19 cellular contexts compared by ENCODE assay signal in genomic region chr6:31076611-31077010, GRCh38. TPM values are rescaled to one million over a fixed set of nuclear protein-coding genes. Genes with fewer than 3 reads are reported as not detected.
DNase-seq lines count a peak whose midpoint lies in the region; ATAC-seq, FAIRE-seq and TF ChIP-seq lines count a peak whose summit lies in the region.
"Had no signal": no experiment of that assay in that cellular context is flagged by ENCODE, and none has a peak within 500 bp of the region (broad histone marks: within the 10 kb centered on the region; RNA-seq: fewer than 3 reads in every experiment).

No MANE protein-coding gene starts in this region.

- H3K36me3 ChIP-seq in HepG2 (replicated peaks in 1 of 2; ENCODE audit: control insufficient read depth in 1 of 2, insufficient read depth in 2 of 2, low read length in 2 of 2) (no peaks in the 10 kb centered on the region), right lobe of liver (no peaks in the 10 kb centered on the region), SK-N-SH (replicated peaks in 1 of 2; ENCODE audit: control insufficient read depth in 1 of 2, insufficient read depth in 2 of 2, low read length in 1 of 2) (no peaks in the 10 kb centered on the region)
- H3K36me3 ChIP-seq: BLaER1 treated with 17β-estradiol and CSF1 and Interleukin-3, amounts not matched to agents 10 nM and 100 nM had no signal

- H3K79me2 ChIP-seq in HepG2 (ENCODE audit: insufficient read depth, low read length) (no peaks in the 10 kb centered on the region), SK-N-SH (ENCODE audit: insufficient read depth) (no peaks in the 10 kb centered on the region)

- CTCF ChIA-PET in HepG2 (lab: Yijun Ruan, JAX; ENCODE audit: low intra/inter-chr PET ratio, low total read pairs) = no interaction called here
- CTCF ChIA-PET in SK-N-SH (lab: Yijun Ruan, JAX) = interaction anchor here (3.6 kb wide), 1 partner anchor 12 kb away, joined by 33 read pairs; no protein-coding TSS in a partner anchor

- H3K9me3 ChIP-seq in HepG2 (ENCODE audit: low read length) (no peaks in the 10 kb centered on the region), right lobe of liver (no peaks in the 10 kb centered on the region), SK-N-SH (no peaks in the 10 kb centered on the region)
- H3K9me3 ChIP-seq: BLaER1 treated with 17β-estradiol and CSF1 and Interleukin-3, amounts not matched to agents 10 nM and 100 nM had no signal

- no peak for TF ChIP-seq CTCF in HepG2 (CRISPR knock-in tag; IDR thresholded peaks at IDR 0.05)
- TF ChIP-seq CTCF in right lobe of liver (IDR thresholded peaks at IDR 0.05) = no peak
- TF ChIP-seq CTCF in SK-N-SH (IDR thresholded peaks at IDR 0.05) = no peak
- no peak for TF ChIP-seq CTCF in fibroblast of villous mesenchyme (IDR thresholded peaks at IDR 0.05; ENCODE audit: insufficient read depth, low read depth, low read length)

- H4K20me1 ChIP-seq in HepG2 (ENCODE audit: insufficient read depth, low read length) = no peaks in the 10 kb centered on the region
- no peaks in the 10 kb centered on the region for H4K20me1 ChIP-seq in SK-N-SH (ENCODE audit: insufficient read depth)
- H4K20me1 ChIP-seq: BLaER1 treated with 17β-estradiol and CSF1 and Interleukin-3, amounts not matched to agents 10 nM and 100 nM had no signal

- TF ChIP-seq RAD21 in HepG2 (CRISPR knock-in tag; IDR thresholded peaks at IDR 0.05) = no peak
- TF ChIP-seq RAD21 in SK-N-SH (IDR thresholded peaks at IDR 0.05; ENCODE audit: low read length) = no peak

- no peaks in the 10 kb centered on the region for H3K9me2 ChIP-seq in SK-N-SH

- FAIRE-seq in HepG2 (lab: Jason Lieb, UNC) (peak; percentile 32), HTR-8/SVneo (lab: Jason Lieb, UNC) (no peak)
- FAIRE-seq: G401.6, GM12891, H54 had no signal

- H3K9ac ChIP-seq in HepG2 (ENCODE audit: insufficient read depth, low read depth, low read length) = no peak overlapping the region
- H3K9ac ChIP-seq in SK-N-SH = no peak overlapping the region
- H3K9ac ChIP-seq: GM23248 had no signal

- H3K27me3 ChIP-seq in HepG2 (ENCODE audit: control insufficient read depth in 1 of 2, insufficient read depth in 2 of 2, low read length in 2 of 2) = peaks cover 0 to 11% of the 10 kb centered on the region in 2 experiments; a peak in 4 of 5 replicates
- H3K27me3 ChIP-seq in right lobe of liver = no peaks in the 10 kb centered on the region
- H3K27me3 ChIP-seq in SK-N-SH (ENCODE audit: insufficient read depth) = no peaks in the 10 kb centered on the region
- H3K27me3 ChIP-seq: BLaER1 treated with 17β-estradiol and CSF1 and Interleukin-3, amounts not matched to agents 10 nM and 100 nM had no signal

- no peak overlapping the region for H3K27ac ChIP-seq in HepG2 (ENCODE audit: extremely low read length, insufficient read depth, low read length)
- H3K27ac ChIP-seq in right lobe of liver = no peak overlapping the region
- H3K27ac ChIP-seq in SK-N-SH (ENCODE audit: low read depth in 2 of 2, low read length in 1 of 2) = no peak overlapping the region; a peak in 1 of 4 replicates
- H3K27ac ChIP-seq: BLaER1 treated with 17β-estradiol and CSF1 and Interleukin-3, amounts not matched to agents 10 nM and 100 nM had no signal

- intact Hi-C loops in HepG2 (cut with micrococcal nuclease; ENCODE audit: unreplicated experiment) = no loop called here
- intact Hi-C loops in right lobe of liver (cut with DNase I) = no loop called here

- in situ Hi-C loops in HepG2 (cut with HindIII; ENCODE audit: extremely low pct_ligation_motif_present, low pct_unique_long_range_greater_than_20kb) = loop anchor here (5.0 to 25.0 kb wide), 3 partner anchors 159 to 614 kb away; partner anchors contain the start of genes NRM and PPP1R18

- ATAC-seq in HepG2 (no peak), right lobe of liver (no peak)
- ATAC-seq: HCT116 had no signal

- no peak for DNase-seq in HepG2 (ENCODE audit: low spot score)
- DNase-seq in right lobe of liver = no peak
- DNase-seq in SK-N-SH = no peak
- peak; percentile 19 for DNase-seq in fibroblast of villous mesenchyme (ENCODE audit: low read depth)
- no peak for DNase-seq in glomerular visceral epithelial cell (ENCODE audit: extremely low spot score)
- no peak for DNase-seq in activated CD4-positive, alpha-beta T cell treated with anti-CD3 and anti-CD28 coated beads for 1 hour
- no peak for DNase-seq in HTR-8/SVneo (ENCODE audit: insufficient read length, low spot score)
- no peak for DNase-seq in NCI-H1436 (lab: John Stamatoyannopoulos, UW)
- DNase-seq: 8988T; AML-193; CD4-positive, alpha-beta T cell; DMS79; EL; GM23248 had no signal

- H3K4me2 ChIP-seq in HepG2 (ENCODE audit: low read depth, low read length) (no peak overlapping the region), SK-N-SH (0 out of 2 replicates have a peak overlapping the region, but pooled peaks have one; percentile 29)

- H3F3A ChIP-seq in SK-N-SH (replicated peaks; ENCODE audit: insufficient read depth) = peaks cover 13% of the 10 kb centered on the region

- 83% methylated on average over 4 of the region's 4 CpGs for WGBS in HepG2 (ENCODE audit: low lambda C conversion rate)
- 79% methylated on average over 4 of the region's 4 CpGs for WGBS in right lobe of liver (ENCODE audit: insufficient coverage, low coverage, low lambda C conversion rate, missing lambda C conversion rate)
- WGBS in SK-N-SH (ENCODE audit: low lambda C conversion rate) = 87% methylated on average over 4 of the region's 4 CpGs

- no peak for TF ChIP-seq POLR2A in HepG2 (IDR thresholded peaks at IDR 0.05; ENCODE audit: insufficient read depth in 1 of 2, low read depth in 2 of 2, low read length in 2 of 2)
- TF ChIP-seq POLR2A in right lobe of liver (IDR thresholded peaks at IDR 0.05) = no peak

- no peak for TF ChIP-seq EP300 in HepG2 (IDR thresholded peaks at IDR 0.05; ENCODE audit: low read depth in 2 of 2, low read length in 2 of 2)
- TF ChIP-seq EP300 in HepG2 (CRISPR knock-in tag; IDR thresholded peaks at IDR 0.05; ENCODE audit: borderline replicate concordance) = no peak
- no peak for TF ChIP-seq EP300 in SK-N-SH (IDR thresholded peaks at IDR 0.05; ENCODE audit: borderline replicate concordance in 1 of 2, low read depth in 1 of 2, low read length in 1 of 2)

- BruUV-seq in HepG2 (replicated peaks; lab: Mats Ljungman, UMichigan) = no TSS peak

- H3K4me1 ChIP-seq in HepG2 (ENCODE audit: insufficient read depth, low read length) = peaks cover 6% of the 10 kb centered on the region; the same call in 1 of the 2 replicates
- H3K4me1 ChIP-seq in right lobe of liver = peaks cover 0 to 6% (median 0%) of the 10 kb centered on the region in 4 donors
- H3K4me1 ChIP-seq in SK-N-SH (ENCODE audit: control insufficient read depth in 1 of 2, insufficient read depth in 2 of 2, low read depth in 1 of 2, low read length in 1 of 2) = peaks cover 9 to 10% of the 10 kb centered on the region in 2 experiments; a peak in 3 of 4 replicates

- no peak overlapping the region for H3K4me3 ChIP-seq in HepG2 (replicated peaks in 1 of 3; ENCODE audit: insufficient read depth in 1 of 3, low read depth in 2 of 3, low read length in 3 of 3)
- no peak overlapping the region for H3K4me3 ChIP-seq in right lobe of liver
- no peak overlapping the region for H3K4me3 ChIP-seq in SK-N-SH (ENCODE audit: low read depth in 2 of 2, low read length in 1 of 2)
- no peak overlapping the region for H3K4me3 ChIP-seq in fibroblast of villous mesenchyme (ENCODE audit: low read depth, low read length)
- H3K4me3 ChIP-seq: BLaER1 treated with 17β-estradiol and CSF1 and Interleukin-3, amounts not matched to agents 10 nM and 100 nM; GM23248 had no signal

- POLR2A ChIA-PET in HepG2 (lab: Yijun Ruan, JAX) = no interaction called here
- POLR2A ChIA-PET in SK-N-SH (lab: Yijun Ruan, JAX) = no interaction called here

- H2AFZ ChIP-seq in HepG2 (ENCODE audit: low read length) = no peak overlapping the region
- H2AFZ ChIP-seq in SK-N-SH (ENCODE audit: low read depth) = peak overlapping the region; percentile 58; the same call in 1 of the 2 replicates
- H2AFZ ChIP-seq: GM23248 had no signal

RNA-seq across cellular contexts. Expression of gene C6orf15, which starts 35.8 kb away (rescaled TPM):
- total RNA-seq in HepG2 (2016; rRNA removed; fragmentation: Illumina TruSeq; extraction: Trizol) (not detected in 2 replicates), right lobe of liver (not detected), fibroblast of villous mesenchyme (not detected in 2 replicates)
- total RNA-seq in HepG2 (2016; cell fraction: cytosol; rRNA removed; fragmentation: Illumina TruSeq; extraction: Trizol; ENCODE audit: low read depth) = not detected in 2 replicates
- not detected in 2 replicates for total RNA-seq in HepG2 (2016; cell fraction: insoluble cytoplasmic fraction; rRNA removed; fragmentation: Illumina TruSeq; extraction: Trizol)
- total RNA-seq in HepG2 (2016; cell fraction: membrane; rRNA removed; fragmentation: Illumina TruSeq; extraction: Trizol) = not detected in 2 replicates
- total RNA-seq in HepG2 (2016; cell fraction: nucleus; rRNA removed; fragmentation: Illumina TruSeq; extraction: Trizol) = not detected in 2 replicates
- polyA plus RNA-seq in HepG2 (2011; rRNA removed) (not detected in 2 replicates), SK-N-SH (2012; rRNA removed) (not detected in 2 replicates)
- not detected in 2 replicates for polyA plus RNA-seq in HepG2 (2011; cell fraction: cytosol; rRNA removed)
- polyA plus RNA-seq in HepG2 (2011; cell fraction: nucleus; rRNA removed) = not detected in 2 replicates
- polyA plus RNA-seq in HepG2 (2012) = not detected in 2 replicates
- polyA plus RNA-seq in HepG2 (2016; cell fraction: cytosol; fragmentation: Illumina TruSeq; extraction: Trizol; ENCODE audit: low read depth) = not detected in 2 replicates
- polyA plus RNA-seq in HepG2 (2016; cell fraction: insoluble cytoplasmic fraction; fragmentation: Illumina TruSeq; extraction: Trizol; ENCODE audit: low read depth) = not detected in 2 replicates
- polyA plus RNA-seq in HepG2 (2016; cell fraction: membrane; fragmentation: Illumina TruSeq; extraction: Trizol; ENCODE audit: low read depth) = not detected in 2 replicates
- not detected in 2 replicates for polyA plus RNA-seq in HepG2 (2016; cell fraction: nucleus; fragmentation: Illumina TruSeq; extraction: Trizol; ENCODE audit: insufficient read depth, low read depth)
- polyA minus RNA-seq in HepG2 (2011; rRNA and poly(A)+ RNA removed; ENCODE audit: low replicate concordance) = not detected in 2 replicates
- not detected in 2 replicates for polyA minus RNA-seq in HepG2 (2011; cell fraction: cytosol; rRNA and poly(A)+ RNA removed)
- not detected in 2 replicates for polyA minus RNA-seq in HepG2 (2011; cell fraction: nucleus; rRNA and poly(A)+ RNA removed)
- 0.03 TPM in 1 of 2 replicates, not detected in the other for polyA plus RNA-seq in SK-N-SH (2012; cell fraction: cytosol; rRNA removed)
- polyA plus RNA-seq in SK-N-SH (2012; cell fraction: nucleus; rRNA removed) = not detected in 2 replicates
- total RNA-seq: CD4-positive, alpha-beta T cell; GM23248 had no signal
- polyA plus RNA-seq: GM23248 had no signal

RNA-seq across cellular contexts. Expression of gene PSORS1C1, which starts 38.0 kb away (rescaled TPM):
- 0.02 TPM in 1 of 2 replicates, not detected in the other for total RNA-seq in HepG2 (2016; rRNA removed; fragmentation: Illumina TruSeq; extraction: Trizol)
- total RNA-seq in HepG2 (2016; cell fraction: cytosol; rRNA removed; fragmentation: Illumina TruSeq; extraction: Trizol; ENCODE audit: low read depth) = not detected in 2 replicates
- total RNA-seq in HepG2 (2016; cell fraction: insoluble cytoplasmic fraction; rRNA removed; fragmentation: Illumina TruSeq; extraction: Trizol) = not detected in 2 replicates
- not detected in 2 replicates for total RNA-seq in HepG2 (2016; cell fraction: membrane; rRNA removed; fragmentation: Illumina TruSeq; extraction: Trizol)
- not detected in 2 replicates for total RNA-seq in HepG2 (2016; cell fraction: nucleus; rRNA removed; fragmentation: Illumina TruSeq; extraction: Trizol)
- 0.01 and 0.24 TPM in 2 replicates for polyA plus RNA-seq in HepG2 (2011; rRNA removed)
- polyA plus RNA-seq in HepG2 (2011; cell fraction: cytosol; rRNA removed) = not detected in 2 replicates
- 0.12 and 0.23 TPM in 2 replicates for polyA plus RNA-seq in HepG2 (2011; cell fraction: nucleus; rRNA removed)
- not detected in 2 replicates for polyA plus RNA-seq in HepG2 (2012)
- polyA plus RNA-seq in HepG2 (2016; cell fraction: cytosol; fragmentation: Illumina TruSeq; extraction: Trizol; ENCODE audit: low read depth) = not detected in 2 replicates
- not detected in 2 replicates for polyA plus RNA-seq in HepG2 (2016; cell fraction: insoluble cytoplasmic fraction; fragmentation: Illumina TruSeq; extraction: Trizol; ENCODE audit: low read depth)
- not detected in 2 replicates for polyA plus RNA-seq in HepG2 (2016; cell fraction: membrane; fragmentation: Illumina TruSeq; extraction: Trizol; ENCODE audit: low read depth)
- not detected in 2 replicates for polyA plus RNA-seq in HepG2 (2016; cell fraction: nucleus; fragmentation: Illumina TruSeq; extraction: Trizol; ENCODE audit: insufficient read depth, low read depth)
- 13.6 TPM in 1 of 2 replicates, not detected in the other for polyA minus RNA-seq in HepG2 (2011; rRNA and poly(A)+ RNA removed; ENCODE audit: low replicate concordance)
- polyA minus RNA-seq in HepG2 (2011; cell fraction: cytosol; rRNA and poly(A)+ RNA removed) = not detected in 2 replicates
- polyA minus RNA-seq in HepG2 (2011; cell fraction: nucleus; rRNA and poly(A)+ RNA removed) = 0.13 and 0.25 TPM in 2 replicates
- total RNA-seq in right lobe of liver = under 1 TPM in 2 of 6 experiments, not detected in 4; 0.07 to 0.42 TPM
- polyA plus RNA-seq in SK-N-SH (2012; rRNA removed) = 3.0 and 3.1 TPM in 2 replicates
- 0.94 and 2.8 TPM in 2 replicates for polyA plus RNA-seq in SK-N-SH (2012; cell fraction: cytosol; rRNA removed)
- 10.7 and 14.9 TPM in 2 replicates for polyA plus RNA-seq in SK-N-SH (2012; cell fraction: nucleus; rRNA removed)
- 0.97 and 3.0 TPM in 2 replicates for total RNA-seq in fibroblast of villous mesenchyme
- total RNA-seq: CD4-positive, alpha-beta T cell had no signal

RNA-seq across cellular contexts. Expression of gene CDSN, which starts 43.6 kb away (rescaled TPM):
- total RNA-seq in HepG2 (2016; rRNA removed; fragmentation: Illumina TruSeq; extraction: Trizol) (not detected in 2 replicates), right lobe of liver (not detected), fibroblast of villous mesenchyme (not detected in 2 replicates)
- total RNA-seq in HepG2 (2016; cell fraction: cytosol; rRNA removed; fragmentation: Illumina TruSeq; extraction: Trizol; ENCODE audit: low read depth) = not detected in 2 replicates
- total RNA-seq in HepG2 (2016; cell fraction: insoluble cytoplasmic fraction; rRNA removed; fragmentation: Illumina TruSeq; extraction: Trizol) = not detected in 2 replicates
- not detected in 2 replicates for total RNA-seq in HepG2 (2016; cell fraction: membrane; rRNA removed; fragmentation: Illumina TruSeq; extraction: Trizol)
- not detected in 2 replicates for total RNA-seq in HepG2 (2016; cell fraction: nucleus; rRNA removed; fragmentation: Illumina TruSeq; extraction: Trizol)
- polyA plus RNA-seq in HepG2 (2011; rRNA removed) (not detected in 2 replicates), SK-N-SH (2012; rRNA removed) (0.02 TPM in 1 of 2 replicates, not detected in the other)
- polyA plus RNA-seq in HepG2 (2011; cell fraction: cytosol; rRNA removed) = not detected in 2 replicates
- polyA plus RNA-seq in HepG2 (2011; cell fraction: nucleus; rRNA removed) = not detected in 2 replicates
- polyA plus RNA-seq in HepG2 (2012) = not detected in 2 replicates
- polyA plus RNA-seq in HepG2 (2016; cell fraction: cytosol; fragmentation: Illumina TruSeq; extraction: Trizol; ENCODE audit: low read depth) = not detected in 2 replicates
- polyA plus RNA-seq in HepG2 (2016; cell fraction: insoluble cytoplasmic fraction; fragmentation: Illumina TruSeq; extraction: Trizol; ENCODE audit: low read depth) = not detected in 2 replicates
- not detected in 2 replicates for polyA plus RNA-seq in HepG2 (2016; cell fraction: membrane; fragmentation: Illumina TruSeq; extraction: Trizol; ENCODE audit: low read depth)
- polyA plus RNA-seq in HepG2 (2016; cell fraction: nucleus; fragmentation: Illumina TruSeq; extraction: Trizol; ENCODE audit: insufficient read depth, low read depth) = not detected in 2 replicates
- polyA minus RNA-seq in HepG2 (2011; rRNA and poly(A)+ RNA removed; ENCODE audit: low replicate concordance) = 0.07 TPM in 1 of 2 replicates, not detected in the other
- polyA minus RNA-seq in HepG2 (2011; cell fraction: cytosol; rRNA and poly(A)+ RNA removed) = not detected in 2 replicates
- not detected in 2 replicates for polyA minus RNA-seq in HepG2 (2011; cell fraction: nucleus; rRNA and poly(A)+ RNA removed)
- polyA plus RNA-seq in SK-N-SH (2012; cell fraction: cytosol; rRNA removed) = not detected in 2 replicates
- polyA plus RNA-seq in SK-N-SH (2012; cell fraction: nucleus; rRNA removed) = not detected in 2 replicates
- total RNA-seq: CD4-positive, alpha-beta T cell; GM23248 had no signal
- polyA plus RNA-seq: GM23248 had no signal
